In the genomic region with DNA sequence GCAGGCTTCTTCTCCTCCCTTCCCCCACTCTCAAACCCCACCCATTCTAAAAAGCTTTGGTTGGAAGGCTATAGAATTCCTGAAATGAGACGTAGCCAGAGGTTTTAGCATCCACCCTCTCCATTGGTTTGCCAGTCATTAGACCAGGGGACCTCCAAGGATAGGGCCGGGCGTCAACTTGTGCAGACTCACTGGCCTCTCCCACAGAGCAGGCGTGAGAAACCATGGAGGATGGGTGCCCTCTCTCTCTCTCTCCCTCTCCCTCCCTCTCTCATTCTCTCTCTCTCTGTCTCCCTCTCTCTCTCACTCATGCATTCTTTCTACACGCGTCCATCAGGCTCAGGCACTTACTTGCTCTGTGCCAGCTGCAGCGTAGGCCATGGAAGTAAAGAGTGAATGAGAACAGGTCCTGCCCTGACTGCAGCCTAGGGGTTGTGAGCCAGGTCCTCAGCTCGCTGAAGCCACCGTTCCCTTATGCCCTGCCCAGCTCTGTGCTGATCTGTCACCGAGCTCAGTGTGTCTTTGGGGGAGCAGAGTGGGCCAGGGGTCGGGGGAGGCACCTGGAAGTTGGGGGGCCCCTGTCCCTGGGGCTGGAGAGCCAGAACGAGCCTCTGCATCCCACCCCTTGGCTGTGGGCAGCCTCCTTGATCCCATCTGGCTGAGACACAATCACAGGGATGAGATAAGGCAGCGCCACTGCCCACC, we compare ENCODE assay signal across 1 cellular context.
TF ChIP-seq lines count a peak whose summit lies in the region.

No MANE protein-coding gene starts in this region.

TF ChIP-seq in IMR-90, 13 proteins besides CTCF, POLR2A, EP300 and RAD21 (continued from another document):
- TF ChIP-seq RFX5 (IDR thresholded peaks at IDR 0.05; ENCODE audit: low read depth, low read length) (no peak), RCOR1 (IDR thresholded peaks at IDR 0.05; ENCODE audit: insufficient replicate concordance, low read length) (no peak), CHD1 (IDR thresholded peaks at IDR 0.05; ENCODE audit: low read depth, low read length) (no peak), MAFK (IDR thresholded peaks at IDR 0.05; ENCODE audit: low read depth, low read length) (no peak)
